19 cellular contexts compared by ENCODE assay signal in the genomic region with DNA sequence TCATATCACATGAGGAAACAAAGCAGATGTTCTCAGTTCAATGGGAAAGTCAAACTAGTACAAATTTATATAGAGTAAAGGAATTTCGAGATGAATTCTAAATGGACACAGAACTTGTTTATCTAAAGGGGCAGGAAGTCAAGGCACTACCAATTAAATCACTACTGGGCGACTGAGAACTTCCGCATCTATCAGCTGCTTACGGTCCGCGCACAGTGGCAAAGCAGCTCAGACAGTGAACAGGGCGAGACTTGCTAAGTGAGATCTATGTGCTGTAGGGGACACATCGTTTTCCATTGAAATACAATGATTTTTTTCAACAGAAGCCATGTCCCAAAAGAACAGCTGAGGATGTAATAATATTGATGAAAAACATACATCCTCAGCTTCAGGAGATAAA.
A peak's percentile ranks its signal among the peaks of the same experiment; 100 is the strongest.
DNase-seq lines count a peak whose midpoint lies in the region; ATAC-seq, FAIRE-seq and TF ChIP-seq lines count a peak whose summit lies in the region.
"Had no signal": no experiment of that assay in that cellular context is flagged by ENCODE, and none has a peak within 500 bp of the region (broad histone marks: within the 10 kb centered on the region; RNA-seq: fewer than 3 reads in every experiment).

No MANE protein-coding gene starts in this region.

- 44% methylated on average over 8 of the region's 8 CpGs for WGBS in esophagus muscularis mucosa
- 15 to 22% methylated on average over 8 of the region's 8 CpGs for WGBS in pancreas, 2 donors

- peak overlapping the region; percentile 34 for H2AFZ ChIP-seq in OCI-LY3 (ENCODE audit: low read depth, low read length)

- peak; percentile 79 to 85 (median 81) for ATAC-seq in pancreas
- ATAC-seq in GM18873 (IDR thresholded peaks at IDR 0.05; ENCODE audit: low FRiP score, unreplicated experiment), result no peak
- ATAC-seq in GM21360 (IDR thresholded peaks at IDR 0.05; ENCODE audit: unreplicated experiment), result no peak
- ATAC-seq: A549; CD8-positive, alpha-beta T cell had no signal

- H3K4me3 ChIP-seq in OCI-LY3 (ENCODE audit: low read length), result peak overlapping the region; percentile 36
- no peak overlapping the region for H3K4me3 ChIP-seq in esophagus muscularis mucosa
- peak overlapping the region in 1 of 4 donors; percentile 8 for H3K4me3 ChIP-seq in pancreas
- H3K4me3 ChIP-seq: A549; BLaER1 treated with 17β-estradiol and CSF1 and Interleukin-3, amounts not matched to agents 10 nM and 100 nM had no signal

- DNase-seq in esophagus muscularis mucosa (ENCODE audit: extremely low spot score), result peak; percentile 19
- peak in 1 of 6 donors; percentile 50 for DNase-seq in pancreas
- DNase-seq: AML-193; Caco-2; Calu3; CD4-positive, alpha-beta T cell; CD8-positive, alpha-beta T cell; DMS79 treated with DMSO at 0.1 percent for 48 hours; GF-D8 had no signal

- H3K4me1 ChIP-seq in OCI-LY3 (ENCODE audit: low read length) (peaks cover 15% of the 10 kb centered on the region), esophagus muscularis mucosa (no peaks in the 10 kb centered on the region), pancreas (peaks cover 0 to 6% (median 3%) of the 10 kb centered on the region in 3 donors)
- H3K4me1 ChIP-seq: A549; BLaER1 treated with 17β-estradiol and CSF1 and Interleukin-3, amounts not matched to agents 10 nM and 100 nM; Caco-2 had no signal

- no peaks in the 10 kb centered on the region for H3K27me3 ChIP-seq in OCI-LY3 (ENCODE audit: low read depth, low read length)
- H3K27me3 ChIP-seq in esophagus muscularis mucosa, result peaks cover 0 to 10% (median 0%) of the 10 kb centered on the region in 4 donors
- H3K27me3 ChIP-seq in pancreas, result no peaks in the 10 kb centered on the region
- H3K27me3 ChIP-seq: BLaER1 treated with 17β-estradiol and CSF1 and Interleukin-3, amounts not matched to agents 10 nM and 100 nM had no signal

- no peaks in the 10 kb centered on the region for H4K20me1 ChIP-seq in OCI-LY3 (ENCODE audit: insufficient read depth, low read length)
- H4K20me1 ChIP-seq: BLaER1 treated with 17β-estradiol and CSF1 and Interleukin-3, amounts not matched to agents 10 nM and 100 nM had no signal

- FAIRE-seq in pancreas (lab: Jason Lieb, UNC), result no peak
- FAIRE-seq: A549, D721Med, G401.6, GM12891 had no signal

- intact Hi-C loops in esophagus muscularis mucosa (cut with DNase I), result no loop called here
- intact Hi-C loops in pancreas (cut with DNase I), result no loop called here

- no peaks in the 10 kb centered on the region for H3K79me2 ChIP-seq in OCI-LY3 (ENCODE audit: low read length)

- TF ChIP-seq POLR2A in esophagus muscularis mucosa (IDR thresholded peaks at IDR 0.05; ENCODE audit: low read depth), result no peak

- TF ChIP-seq EP300 in esophagus muscularis mucosa (IDR thresholded peaks at IDR 0.05), result no peak

- no peak for TF ChIP-seq CTCF in OCI-LY3 (IDR thresholded peaks at IDR 0.05; ENCODE audit: low read depth, low read length)
- no peak for TF ChIP-seq CTCF in esophagus muscularis mucosa (IDR thresholded peaks at IDR 0.05)
- no peak for TF ChIP-seq CTCF in pancreas (IDR thresholded peaks at IDR 0.05)

- no peak overlapping the region for H3K27ac ChIP-seq in OCI-LY3 (ENCODE audit: low read length)
- H3K27ac ChIP-seq in esophagus muscularis mucosa (replicated peaks in 1 of 4), result no peak overlapping the region
- H3K27ac ChIP-seq in pancreas, result peak overlapping the region in 1 of 4 donors; percentile 9
- H3K27ac ChIP-seq: 22Rv1; A549; BLaER1 treated with 17β-estradiol and CSF1 and Interleukin-3, amounts not matched to agents 10 nM and 100 nM; C4-2B had no signal

- H3K9me3 ChIP-seq in OCI-LY3 (ENCODE audit: insufficient read depth, low read length) (no peaks in the 10 kb centered on the region), esophagus muscularis mucosa (no peaks in the 10 kb centered on the region), pancreas (no peaks in the 10 kb centered on the region)
- H3K9me3 ChIP-seq: A549; BLaER1 treated with 17β-estradiol and CSF1 and Interleukin-3, amounts not matched to agents 10 nM and 100 nM; Caco-2 had no signal

- peak overlapping the region; percentile 13; the same call in 1 of the 2 replicates for H3K9ac ChIP-seq in OCI-LY3 (ENCODE audit: low read length)
- H3K9ac ChIP-seq: BLaER1 treated with 17β-estradiol and CSF1 and Interleukin-3, amounts not matched to agents 10 nM and 100 nM had no signal

- H3K36me3 ChIP-seq in OCI-LY3 (replicated peaks; ENCODE audit: low read depth, low read length) (no peaks in the 10 kb centered on the region), esophagus muscularis mucosa (no peaks in the 10 kb centered on the region), pancreas (no peaks in the 10 kb centered on the region)
- H3K36me3 ChIP-seq: BLaER1 treated with 17β-estradiol and CSF1 and Interleukin-3, amounts not matched to agents 10 nM and 100 nM had no signal

- peak overlapping the region; percentile 68 for H3K4me2 ChIP-seq in OCI-LY3 (ENCODE audit: low read length)
- H3K4me2 ChIP-seq: A549; BLaER1 treated with 17β-estradiol and CSF1 and Interleukin-3, amounts not matched to agents 10 nM and 100 nM had no signal

Comparison
In these comparisons a context has a peak if more than half of its experiments do, and no peak if none do; other contexts are left out.
1. ATAC-seq: peak in pancreas (4 of 4); none in GM18873 (single experiment) and GM21360 (single experiment).